ENCODE assay signal across 8 cellular contexts in the genomic region with DNA sequence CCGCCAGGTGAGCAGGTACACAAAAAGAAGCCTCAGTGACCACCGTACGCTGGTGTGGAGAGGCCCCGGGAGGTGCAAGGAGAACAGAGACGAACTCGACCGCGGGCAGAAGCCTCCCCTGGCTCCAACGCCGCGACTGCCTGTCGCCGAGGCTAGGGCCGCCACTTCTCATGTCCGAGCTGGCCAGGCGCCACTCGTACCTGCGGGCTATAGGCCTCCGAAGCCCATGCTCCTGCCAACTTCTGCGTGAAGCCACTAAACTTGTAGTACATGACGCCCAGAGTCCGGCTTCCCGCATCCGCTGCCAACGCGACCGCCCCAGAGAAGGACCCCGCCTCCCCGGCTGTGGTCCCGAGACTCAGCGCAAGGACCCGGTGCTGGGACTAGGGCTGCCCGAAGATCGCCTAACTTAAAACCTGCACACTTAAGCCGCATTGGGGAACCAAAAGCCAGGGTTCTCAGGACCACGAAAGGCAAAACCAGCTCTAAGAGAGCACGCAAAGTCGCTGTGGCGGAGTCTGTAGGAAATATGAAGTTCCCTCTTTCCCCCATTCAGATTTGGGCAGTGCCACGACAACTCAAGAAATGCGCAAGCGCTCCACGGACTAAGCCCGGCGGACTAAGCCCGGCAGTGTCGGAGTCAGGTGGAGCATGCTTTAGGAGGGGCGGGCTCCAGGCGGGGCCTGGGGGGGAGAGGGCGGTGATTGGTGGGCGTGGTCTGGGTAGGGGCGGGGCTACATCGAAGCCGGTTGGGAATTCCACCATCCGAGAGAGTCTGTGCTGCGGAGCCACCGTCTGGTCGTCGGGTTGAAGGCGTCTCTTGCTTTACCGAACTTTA. TPM values are rescaled to one million over a fixed set of nuclear protein-coding genes. Genes with fewer than 3 reads are reported as not detected.
DNase-seq lines count a peak whose midpoint lies in the region; ATAC-seq and TF ChIP-seq lines count a peak whose summit lies in the region.

A gene with protein sequence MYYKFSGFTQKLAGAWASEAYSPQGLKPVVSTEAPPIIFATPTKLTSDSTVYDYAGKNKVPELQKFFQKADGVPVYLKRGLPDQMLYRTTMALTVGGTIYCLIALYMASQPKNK (minus strand): TSS at position 328 of the 838 bp plus-strand sequence. CDS start 56 bp downstream, at position 272.

- H3K27ac Mint-ChIP-seq in CD4-positive, CD25-positive, alpha-beta regulatory T cell, result peak within 1 kb of the TSS; percentile 97 to 99 (median 98)

- no peaks in the 10 kb centered on the region for H3K27me3 ChIP-seq in CD4-positive, CD25-positive, alpha-beta regulatory T cell (ENCODE audit: control insufficient read depth, insufficient read depth, low read length)
- no peaks in the 10 kb centered on the region for H3K27me3 ChIP-seq in liver (ENCODE audit: control insufficient read depth in 4 of 4, insufficient read depth in 4 of 4, low read length in 3 of 4)

- H3K27me3 Mint-ChIP-seq in CD4-positive, CD25-positive, alpha-beta regulatory T cell, result no peaks in the 10 kb centered on the region

- H3K4me1 ChIP-seq in CD4-positive, CD25-positive, alpha-beta regulatory T cell (ENCODE audit: control insufficient read depth, insufficient read depth, low read length, poor library complexity, severe bottlenecking), result peaks cover 32% of the 10 kb centered on the region
- H3K4me1 ChIP-seq in liver (ENCODE audit: control insufficient read depth in 4 of 4, insufficient read depth in 4 of 4, low read length in 3 of 4), result peaks cover 9 to 43% (median 31%) of the 10 kb centered on the region in 4 donors

- H3K9ac ChIP-seq in liver (ENCODE audit: low read depth in 1 of 2, low read length in 2 of 2), result peak within 1 kb of the TSS; percentile 93

- peak within 1 kb of the TSS; percentile 92 for H3K27ac ChIP-seq in CD4-positive, CD25-positive, alpha-beta regulatory T cell (ENCODE audit: insufficient read depth, low read length, poor library complexity, severe bottlenecking)
- peak within 1 kb of the TSS; percentile 94 to 99 for H3K27ac ChIP-seq in liver (ENCODE audit: low read depth in 1 of 2, low read length in 2 of 2)

- H3K4me3 Mint-ChIP-seq in CD4-positive, CD25-positive, alpha-beta regulatory T cell, result peak within 1 kb of the TSS; percentile 90 to 95 (median 95)

- WGBS in liver, result under 1% methylated on average over 61 of the region's 61 CpGs

- H3K36me3 ChIP-seq in CD4-positive, CD25-positive, alpha-beta regulatory T cell (ENCODE audit: control insufficient read depth, insufficient read depth, low read length), result peaks cover 4% of the 10 kb centered on the region
- no peaks in the 10 kb centered on the region for H3K36me3 ChIP-seq in liver (ENCODE audit: control insufficient read depth in 4 of 4, insufficient read depth in 3 of 4, low read depth in 1 of 4, low read length in 3 of 4)

- H3K9me3 Mint-ChIP-seq in CD4-positive, CD25-positive, alpha-beta regulatory T cell, result no peaks in the 10 kb centered on the region

- peak; percentile 27 for TF ChIP-seq CTCF in liver (IDR thresholded peaks at IDR 0.05; ENCODE audit: low read depth, low read length, missing input control)

- H3K4me1 Mint-ChIP-seq in CD4-positive, CD25-positive, alpha-beta regulatory T cell, result peaks cover 31 to 55% (median 47%) of the 10 kb centered on the region in 4 donors

- H3K4me3 ChIP-seq in CD4-positive, CD25-positive, alpha-beta regulatory T cell (ENCODE audit: low read depth, low read length), result peak within 1 kb of the TSS; percentile 93
- H3K4me3 ChIP-seq in liver (ENCODE audit: low read depth in 1 of 3, low read length in 3 of 3), result peak within 1 kb of the TSS; percentile 80 to 91 (median 88)

- DNase-seq in CD4-positive, CD25-positive, alpha-beta regulatory T cell, result peak; percentile 93 to 97 (median 97)
- DNase-seq in NCI-H82 (lab: John Stamatoyannopoulos, UW), result peak; percentile 98
- peak; percentile 96 for DNase-seq in activated CD4-positive, alpha-beta T cell treated with anti-CD3 and anti-CD28 coated beads, Interleukin-2, amount 50 U/mL, for 48 hours
- peak; percentile 94 to 97 for DNase-seq in dermis microvascular lymphatic vessel endothelial cell (ENCODE audit: low read depth in 2 of 2)
- peak; percentile 96 for DNase-seq in stimulated activated CD4-positive, alpha-beta T cell treated with anti-CD3 and anti-CD28 coated beads, Interleukin-4, amount 100 ng/mL, for 24 hours

- H3K9me3 ChIP-seq in CD4-positive, CD25-positive, alpha-beta regulatory T cell (ENCODE audit: control insufficient read depth in 2 of 2, low read length in 2 of 2), result no peaks in the 10 kb centered on the region
- no peaks in the 10 kb centered on the region for H3K9me3 ChIP-seq in liver (ENCODE audit: control insufficient read depth in 4 of 4, low read length in 3 of 4)

- peak; percentile 91 to 93 for ATAC-seq in CD4-positive, CD25-positive, alpha-beta regulatory T cell (ENCODE audit: low read depth in 2 of 2)
- ATAC-seq in GM19397 (IDR thresholded peaks at IDR 0.05; ENCODE audit: unreplicated experiment) (peak; percentile 95), HG03571 (IDR thresholded peaks at IDR 0.05; ENCODE audit: unreplicated experiment) (peak; percentile 93)

- peak; percentile 47 to 71 for TF ChIP-seq RAD21 in liver (IDR thresholded peaks at IDR 0.05)

- peaks cover 11% of the 10 kb centered on the region for H3K36me3 Mint-ChIP-seq in CD4-positive, CD25-positive, alpha-beta regulatory T cell

TF ChIP-seq in liver, 16 proteins besides CTCF, POLR2A, EP300 and RAD21:
- TF ChIP-seq FOXA1 (IDR thresholded peaks at IDR 0.05) (no peak), RXRA (IDR thresholded peaks at IDR 0.05) (peak in 1 of 2 donors; percentile 42), FOXA2 (IDR thresholded peaks at IDR 0.05) (no peak), EGR1 (IDR thresholded peaks at IDR 0.05; ENCODE audit: low read depth in 2 of 2) (peak in 1 of 2 donors; percentile 19), TAF1 (conservative IDR thresholded peaks at IDR 0.05) (peak; percentile 64), JUND (IDR thresholded peaks at IDR 0.05) (peak; percentile 34 to 36), HNF4A (conservative IDR thresholded peaks at IDR 0.05) (peak; percentile 45), SP1 (IDR thresholded peaks at IDR 0.05) (peak; percentile 90), GABPA (IDR thresholded peaks at IDR 0.05 in 1 of 2, conservative IDR thresholded peaks at IDR 0.05 in 1 of 2) (peak in 1 of 2 donors; percentile 44), YY1 (IDR thresholded peaks at IDR 0.05) (peak; percentile 61), NR2F2 (IDR thresholded peaks at IDR 0.05) (no peak), HNF4G (IDR thresholded peaks at IDR 0.05) (peak; percentile 33)
- TF ChIP-seq, protein P1, sequence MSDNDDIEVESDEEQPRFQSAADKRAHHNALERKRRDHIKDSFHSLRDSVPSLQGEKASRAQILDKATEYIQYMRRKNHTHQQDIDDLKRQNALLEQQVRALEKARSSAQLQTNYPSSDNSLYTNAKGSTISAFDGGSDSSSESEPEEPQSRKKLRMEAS (IDR thresholded peaks at IDR 0.05), result peak; percentile 77
- TF ChIP-seq, protein P2, sequence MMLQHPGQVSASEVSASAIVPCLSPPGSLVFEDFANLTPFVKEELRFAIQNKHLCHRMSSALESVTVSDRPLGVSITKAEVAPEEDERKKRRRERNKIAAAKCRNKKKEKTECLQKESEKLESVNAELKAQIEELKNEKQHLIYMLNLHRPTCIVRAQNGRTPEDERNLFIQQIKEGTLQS (IDR thresholded peaks at IDR 0.05), result no peak
- TF ChIP-seq, protein P3, sequence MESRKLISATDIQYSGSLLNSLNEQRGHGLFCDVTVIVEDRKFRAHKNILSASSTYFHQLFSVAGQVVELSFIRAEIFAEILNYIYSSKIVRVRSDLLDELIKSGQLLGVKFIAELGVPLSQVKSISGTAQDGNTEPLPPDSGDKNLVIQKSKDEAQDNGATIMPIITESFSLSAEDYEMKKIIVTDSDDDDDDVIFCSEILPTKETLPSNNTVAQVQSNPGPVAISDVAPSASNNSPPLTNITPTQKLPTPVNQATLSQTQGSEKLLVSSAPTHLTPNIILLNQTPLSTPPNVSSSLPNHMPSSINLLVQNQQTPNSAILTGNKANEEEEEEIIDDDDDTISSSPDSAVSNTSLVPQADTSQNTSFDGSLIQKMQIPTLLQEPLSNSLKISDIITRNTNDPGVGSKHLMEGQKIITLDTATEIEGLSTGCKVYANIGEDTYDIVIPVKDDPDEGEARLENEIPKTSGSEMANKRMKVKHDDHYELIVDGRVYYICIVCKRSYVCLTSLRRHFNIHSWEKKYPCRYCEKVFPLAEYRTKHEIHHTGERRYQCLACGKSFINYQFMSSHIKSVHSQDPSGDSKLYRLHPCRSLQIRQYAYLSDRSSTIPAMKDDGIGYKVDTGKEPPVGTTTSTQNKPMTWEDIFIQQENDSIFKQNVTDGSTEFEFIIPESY (IDR thresholded peaks at IDR 0.05), result peak; percentile 87
- TF ChIP-seq, protein P4, sequence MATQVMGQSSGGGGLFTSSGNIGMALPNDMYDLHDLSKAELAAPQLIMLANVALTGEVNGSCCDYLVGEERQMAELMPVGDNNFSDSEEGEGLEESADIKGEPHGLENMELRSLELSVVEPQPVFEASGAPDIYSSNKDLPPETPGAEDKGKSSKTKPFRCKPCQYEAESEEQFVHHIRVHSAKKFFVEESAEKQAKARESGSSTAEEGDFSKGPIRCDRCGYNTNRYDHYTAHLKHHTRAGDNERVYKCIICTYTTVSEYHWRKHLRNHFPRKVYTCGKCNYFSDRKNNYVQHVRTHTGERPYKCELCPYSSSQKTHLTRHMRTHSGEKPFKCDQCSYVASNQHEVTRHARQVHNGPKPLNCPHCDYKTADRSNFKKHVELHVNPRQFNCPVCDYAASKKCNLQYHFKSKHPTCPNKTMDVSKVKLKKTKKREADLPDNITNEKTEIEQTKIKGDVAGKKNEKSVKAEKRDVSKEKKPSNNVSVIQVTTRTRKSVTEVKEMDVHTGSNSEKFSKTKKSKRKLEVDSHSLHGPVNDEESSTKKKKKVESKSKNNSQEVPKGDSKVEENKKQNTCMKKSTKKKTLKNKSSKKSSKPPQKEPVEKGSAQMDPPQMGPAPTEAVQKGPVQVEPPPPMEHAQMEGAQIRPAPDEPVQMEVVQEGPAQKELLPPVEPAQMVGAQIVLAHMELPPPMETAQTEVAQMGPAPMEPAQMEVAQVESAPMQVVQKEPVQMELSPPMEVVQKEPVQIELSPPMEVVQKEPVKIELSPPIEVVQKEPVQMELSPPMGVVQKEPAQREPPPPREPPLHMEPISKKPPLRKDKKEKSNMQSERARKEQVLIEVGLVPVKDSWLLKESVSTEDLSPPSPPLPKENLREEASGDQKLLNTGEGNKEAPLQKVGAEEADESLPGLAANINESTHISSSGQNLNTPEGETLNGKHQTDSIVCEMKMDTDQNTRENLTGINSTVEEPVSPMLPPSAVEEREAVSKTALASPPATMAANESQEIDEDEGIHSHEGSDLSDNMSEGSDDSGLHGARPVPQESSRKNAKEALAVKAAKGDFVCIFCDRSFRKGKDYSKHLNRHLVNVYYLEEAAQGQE (IDR thresholded peaks at IDR 0.05), result peak; percentile 75

RNA-seq across cellular contexts. Expression of the gene that starts here (rescaled TPM):
- 57.2 TPM for total RNA-seq in CD4-positive, CD25-positive, alpha-beta regulatory T cell
- 100 to 1,000 TPM; 186 to 214 (median 193) TPM for polyA plus RNA-seq in CD4-positive, CD25-positive, alpha-beta regulatory T cell
- 133 and 148 TPM in 2 replicates for total RNA-seq in dermis microvascular lymphatic vessel endothelial cell
- 100 to 1,000 TPM in 1 of 2 donors, 10 to 100 TPM in 1; 55.0 to 102 TPM for total RNA-seq in liver
- 10 to 100 TPM; 62.5 to 91.4 TPM for polyA plus RNA-seq in liver

Comparison
In these comparisons a context has a peak if more than half of its experiments do, and no peak if none do; other contexts are left out.
1. Peak in every context shown above with its lines: DNase-seq, ATAC-seq, H3K4me3 ChIP-seq and H3K27ac ChIP-seq.